ENCODE assay signal across 1 cellular context in the genomic region with DNA sequence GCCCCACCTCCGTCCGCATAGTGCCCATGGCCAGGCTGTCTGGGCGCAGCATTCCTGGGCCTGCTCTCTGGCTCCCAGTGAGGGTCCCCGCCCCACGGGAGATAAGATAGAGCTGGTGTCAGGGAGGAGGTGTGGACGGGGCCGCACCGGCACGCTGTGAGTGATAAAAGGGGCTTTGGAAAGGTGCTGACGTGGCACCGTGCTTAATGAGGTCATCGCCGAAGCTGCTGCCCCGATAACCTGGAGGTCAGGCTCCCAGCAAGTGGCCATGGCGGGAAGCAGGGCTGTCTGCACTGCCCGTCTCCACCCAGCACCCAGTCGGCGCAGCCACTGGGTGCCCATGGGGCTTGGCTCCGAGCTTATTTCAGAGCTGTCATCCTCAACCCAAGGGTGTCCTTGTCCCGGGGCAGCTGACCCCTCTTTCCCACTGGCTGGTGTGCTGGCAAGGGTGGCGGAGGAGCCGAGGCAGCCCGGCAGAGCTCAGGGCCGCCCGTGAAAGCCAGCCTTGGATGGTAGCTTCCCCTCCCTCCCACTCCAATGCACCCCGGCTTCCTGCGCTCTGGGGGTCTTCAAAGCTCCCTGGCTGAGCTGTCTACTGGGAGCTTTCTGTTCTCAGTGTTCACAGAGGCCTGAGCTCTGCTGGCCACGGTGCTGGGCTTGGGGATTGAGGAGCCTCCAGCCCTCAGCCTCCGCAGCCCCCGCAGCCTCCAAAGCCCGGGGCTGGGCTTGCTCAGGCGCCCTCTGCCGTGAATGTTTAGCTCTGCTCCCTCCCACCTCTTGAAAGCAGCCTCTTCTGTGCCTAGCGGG.
TF ChIP-seq lines count a peak whose summit lies in the region.

No MANE protein-coding gene starts in this region.

TF ChIP-seq in SK-N-SH, 30 proteins besides CTCF, POLR2A, EP300 and RAD21:
- no peak for TF ChIP-seq ELF1 (IDR thresholded peaks at IDR 0.05)
- no peak for TF ChIP-seq RCOR1 (IDR thresholded peaks at IDR 0.05; ENCODE audit: low read length)
- TF ChIP-seq SIN3A (IDR thresholded peaks at IDR 0.05; ENCODE audit: borderline replicate concordance, low read depth, low read length), result no peak
- TF ChIP-seq FOXM1 (IDR thresholded peaks at IDR 0.05; ENCODE audit: low read depth), result no peak
- TF ChIP-seq GABPA (IDR thresholded peaks at IDR 0.05; ENCODE audit: low read depth), result no peak
- no peak for TF ChIP-seq NFIC (IDR thresholded peaks at IDR 0.05; ENCODE audit: borderline replicate concordance)
- TF ChIP-seq REST (IDR thresholded peaks at IDR 0.05; ENCODE audit: low read depth, low read length), result no peak
- TF ChIP-seq RXRA (IDR thresholded peaks at IDR 0.05; ENCODE audit: borderline replicate concordance, low read depth), result no peak
- no peak for TF ChIP-seq FOSL2 (IDR thresholded peaks at IDR 0.05; ENCODE audit: borderline replicate concordance, low read depth)
- TF ChIP-seq CHD2 (IDR thresholded peaks at IDR 0.05; ENCODE audit: low read length, partially characterized antibody), result no peak
- no peak for TF ChIP-seq YY1 (IDR thresholded peaks at IDR 0.05; ENCODE audit: low read depth)
- no peak for TF ChIP-seq MXI1 (IDR thresholded peaks at IDR 0.05; ENCODE audit: low read depth, low read length)
- no peak for TF ChIP-seq GATA2 (CRISPR knock-in tag; IDR thresholded peaks at IDR 0.05)
- TF ChIP-seq SMC3 (IDR thresholded peaks at IDR 0.05; ENCODE audit: low read depth, low read length), result no peak
TF ChIP-seq in SK-N-SH: peak in this region for 0.
